In the genomic region with DNA sequence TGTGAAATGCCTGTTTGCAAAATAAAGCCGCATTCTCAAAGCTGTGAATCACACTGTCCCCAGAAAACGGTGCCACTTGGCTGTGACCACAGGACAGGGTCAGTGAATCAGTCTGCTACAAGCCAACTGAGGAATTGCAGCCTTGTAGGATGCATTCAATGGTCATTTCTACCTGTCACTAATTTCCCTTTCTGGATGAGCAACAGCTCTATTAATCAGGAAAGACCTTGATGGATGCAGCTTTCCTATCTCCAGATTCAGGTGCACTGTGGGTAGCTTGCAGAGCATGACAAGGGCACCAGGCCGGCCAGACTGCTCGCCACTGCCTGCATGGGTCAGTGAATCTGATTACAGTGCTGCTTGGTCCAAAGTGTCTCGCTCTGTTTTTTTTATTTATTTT, we compare ENCODE assay signal across 13 cellular contexts.
DNase-seq lines count a peak whose midpoint lies in the region; ATAC-seq and TF ChIP-seq lines count a peak whose summit lies in the region.
"Had no signal": no experiment of that assay in that cellular context is flagged by ENCODE, and none has a peak within 500 bp of the region (broad histone marks: within the 10 kb centered on the region; RNA-seq: fewer than 3 reads in every experiment).

No MANE protein-coding gene starts in this region.

- no peak for TF ChIP-seq CTCF in AG10803 (conservative IDR thresholded peaks at IDR 0.05; ENCODE audit: low read length)

- peak; percentile 7 for DNase-seq in AG10803 (ENCODE audit: low read depth)
- peak; percentile 68 for DNase-seq in M059J (ENCODE audit: low read depth)
- DNase-seq in kidney tubule cell (ENCODE audit: low spot score) = peak; percentile 19
- no peak for DNase-seq in SW480 (ENCODE audit: low spot score)
- DNase-seq in activated naive CD4-positive, alpha-beta T cell treated with Interleukin-2 at 50 U/mL for 16 hours = no peak
- DNase-seq in germinal center (ENCODE audit: low spot score) = no peak
- DNase-seq: Calu3; CD4-positive, CD25-positive, alpha-beta regulatory T cell; DMS 273 treated with DMSO at 0.1 percent for 48 hours; GM23248; H7 had no signal

- no peak overlapping the region for H3K4me3 ChIP-seq in AG10803 (ENCODE audit: low read length)
- H3K4me3 ChIP-seq: BLaER1 treated with 17β-estradiol and CSF1 and Interleukin-3, amounts not matched to agents 10 nM and 100 nM; GM23248 had no signal

- no peak for ATAC-seq in HG02938 (IDR thresholded peaks at IDR 0.05; ENCODE audit: unreplicated experiment)

Comparison
In these comparisons a context has a peak if more than half of its experiments do, and no peak if none do; other contexts are left out.
1. DNase-seq: peak in AG10803 (single experiment), M059J (single experiment) and kidney tubule cell (single experiment); none in SW480 (single experiment), activated naive CD4-positive, alpha-beta T cell treated with Interleukin-2 at 50 U/mL for 16 hours (single experiment) and germinal center (single experiment).